Comparison of ENCODE assay signal across 1 cellular context in the genomic region with DNA sequence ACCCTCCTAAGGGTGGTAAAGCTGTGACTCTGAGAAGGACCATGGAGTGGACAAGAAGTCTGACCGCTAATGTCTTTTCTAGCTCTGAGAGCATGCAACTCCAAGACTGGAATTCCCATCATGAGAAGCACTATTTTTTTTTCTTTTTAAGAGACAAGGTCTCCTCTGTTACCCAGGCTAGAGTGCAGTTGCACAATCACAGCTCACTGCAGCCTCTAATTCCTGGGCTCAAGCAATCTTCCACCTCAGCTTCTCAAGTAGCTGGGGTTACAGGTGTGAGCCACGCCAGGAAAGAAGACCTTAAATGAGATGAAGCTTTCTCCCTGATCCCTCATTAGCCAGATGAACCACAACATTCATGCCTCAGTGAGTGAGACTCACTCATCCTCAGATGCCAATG.
TF ChIP-seq lines count a peak whose summit lies in the region.

No MANE protein-coding gene starts in this region.

TF ChIP-seq in SK-N-SH treated with all-trans-retinoic acid at 6 μM for 48 hours, 23 proteins besides CTCF, POLR2A, EP300 and RAD21 (continued from another document):
- TF ChIP-seq GLIS3 (CRISPR knock-in tag; IDR thresholded peaks at IDR 0.05) (no peak), ZNF70 (CRISPR knock-in tag; IDR thresholded peaks at IDR 0.05) (no peak)
